ENCODE assay signal across 37 cellular contexts in the genomic region with DNA sequence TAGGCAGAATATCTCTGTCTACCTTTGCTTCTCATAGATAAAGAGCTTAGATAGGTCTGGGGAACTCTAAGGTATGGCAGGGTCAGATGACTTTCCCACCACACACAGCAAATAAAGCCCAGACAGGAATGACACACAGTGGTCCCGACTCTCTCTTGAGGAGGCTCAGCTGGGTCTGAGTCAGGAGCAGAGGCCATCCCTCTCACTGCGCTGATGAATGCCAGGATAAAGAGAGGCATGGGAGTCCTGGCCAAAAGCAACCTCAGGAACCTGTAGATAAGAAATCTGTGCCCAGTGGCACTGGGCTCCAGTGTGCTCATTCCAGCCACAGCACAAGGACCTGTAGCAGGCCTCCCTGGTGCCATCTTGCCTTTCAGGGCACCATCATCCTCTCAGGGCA.
"Had no signal": no experiment of that assay in that cellular context is flagged by ENCODE, and none has a peak within 500 bp of the region (broad histone marks: within the 10 kb centered on the region; RNA-seq: fewer than 3 reads in every experiment).

No MANE protein-coding gene starts in this region.

- H3K36me3 ChIP-seq: ascending aorta, Peyer's patch, WERI-Rb-1 had no signal

- H3K27me3 Mint-ChIP-seq: activated CD8-positive, alpha-beta memory T cell treated with anti-CD3 and anti-CD28 coated beads, Interleukin-2, amount 10 ng/mL, durations not matched to agents 7 days and 5 days; activated naive CD4-positive, alpha-beta T cell treated with anti-CD3 and anti-CD28 coated beads, Interleukin-2, amount 50 U/mL, for 24 hours; activated T-helper 17 cell treated with anti-CD3 and anti-CD28 coated beads, Interleukin-2, amount 50 U/mL, for 72 hours; T-cell had no signal

- H3K9me3 Mint-ChIP-seq: activated CD4-positive, alpha-beta memory T cell treated with anti-CD3 and anti-CD28 coated beads, Interleukin-2, amount 10 ng/mL, durations not matched to agents 7 days and 5 days; activated naive CD4-positive, alpha-beta T cell treated with anti-CD3 and anti-CD28 coated beads, Interleukin-2, amount 50 U/mL, for 24 hours; T-cell had no signal

- DNase-seq: activated CD4-positive, alpha-beta memory T cell treated with anti-CD3 and anti-CD28 coated beads, Interleukin-2, amount 10 ng/mL, durations not matched to agents 7 days and 5 days; activated CD4-positive, alpha-beta T cell treated with anti-CD3 and anti-CD28 coated beads for 1 hour; activated CD4-positive, alpha-beta T cell treated with anti-CD3 and anti-CD28 coated beads for 48 hours; activated CD4-positive, CD25-positive, alpha-beta regulatory T cell; activated CD8-positive, alpha-beta memory T cell treated with anti-CD3 and anti-CD28 coated beads for 24 hours; activated CD8-positive, alpha-beta memory T cell treated with anti-CD3 and anti-CD28 coated beads, Interleukin-2, amount 10 ng/mL, durations not matched to agents 7 days and 5 days; activated CD8-positive, alpha-beta memory T cell treated with anti-CD3 and anti-CD28 coated beads, Interleukin-2, amount 50 U/mL, for 48 hours; activated gamma-delta T cell; activated naive CD4-positive, alpha-beta T cell treated with Interleukin-2 at 50 U/mL for 16 hours; activated naive CD8-positive, alpha-beta T cell treated with anti-CD3 and anti-CD28 coated beads, Interleukin-2, amount 10 ng/mL, durations not matched to agents 7 days and 5 days; activated T-cell treated with anti-CD3 and anti-CD28 coated beads, Interleukin-2, amount 50 U/mL, for 72 hours; amygdala; NCI-H1092 treated with DMSO at 0.1 percent for 48 hours; NCI-H1417; NCI-H146; NCI-H187; NCI-H2029 treated with DMSO at 0.1 percent for 48 hours; NCI-H2107; NCI-H2171; NCI-H510A; NCI-H526; NCI-H748 treated with DMSO at 0.1 percent for 48 hours; NK-92 treated with Interleukin-12 subunit alpha and Interleukin-12 subunit beta, amount 100 ng/mL, for 24 hours; PC-3; Peyer's patch; RPMI8226; SIG-M5; T-cell; T-helper 2 cell; T-helper 9 cell; WERI-Rb-1 had no signal

- H3K27ac ChIP-seq: ascending aorta, Peyer's patch, WERI-Rb-1 had no signal

- H3K4me3 Mint-ChIP-seq: activated CD4-positive, alpha-beta memory T cell treated with anti-CD3 and anti-CD28 coated beads, Interleukin-2, amount 10 ng/mL, durations not matched to agents 7 days and 5 days; activated CD8-positive, alpha-beta memory T cell treated with anti-CD3 and anti-CD28 coated beads, Interleukin-2, amount 10 ng/mL, durations not matched to agents 7 days and 5 days; activated naive CD4-positive, alpha-beta T cell treated with anti-CD3 and anti-CD28 coated beads, Interleukin-2, amount 50 U/mL, for 24 hours; activated naive CD8-positive, alpha-beta T cell treated with anti-CD3 and anti-CD28 coated beads, Interleukin-2, amount 10 ng/mL, durations not matched to agents 7 days and 5 days; activated T-cell treated with anti-CD3 and anti-CD28 coated beads, Interleukin-2, amount 50 U/mL, for 72 hours; activated T-helper 17 cell treated with anti-CD3 and anti-CD28 coated beads, Interleukin-2, amount 50 U/mL, for 72 hours; T-cell had no signal

- H3K27me3 ChIP-seq: ascending aorta, Peyer's patch had no signal

- ATAC-seq: activated CD8-positive, alpha-beta memory T cell treated with anti-CD3 and anti-CD28 coated beads, Interleukin-2, amount 10 ng/mL, durations not matched to agents 7 days and 5 days; activated T-cell treated with anti-CD3 and anti-CD28 coated beads, Interleukin-2, amount 50 U/mL, for 72 hours; activated T-helper 17 cell treated with anti-CD3 and anti-CD28 coated beads, Interleukin-2, amount 50 U/mL, for 72 hours; K562; PC-3; Right ventricle myocardium inferior; SK-N-SH treated with all-trans-retinoic acid at 6 μM for 48 hours; T-cell had no signal

- H3K36me3 Mint-ChIP-seq: activated CD8-positive, alpha-beta memory T cell treated with anti-CD3 and anti-CD28 coated beads, Interleukin-2, amount 10 ng/mL, durations not matched to agents 7 days and 5 days; activated naive CD4-positive, alpha-beta T cell treated with anti-CD3 and anti-CD28 coated beads, Interleukin-2, amount 50 U/mL, for 24 hours; activated naive CD8-positive, alpha-beta T cell treated with anti-CD3 and anti-CD28 coated beads, Interleukin-2, amount 10 ng/mL, durations not matched to agents 7 days and 5 days; T-cell had no signal

- H3K4me1 ChIP-seq: ascending aorta had no signal

- H3K9me3 ChIP-seq: ascending aorta, Peyer's patch had no signal

- H3K4me3 ChIP-seq: ascending aorta, K562, Peyer's patch had no signal

- H3K27ac Mint-ChIP-seq: activated CD4-positive, alpha-beta memory T cell treated with anti-CD3 and anti-CD28 coated beads, Interleukin-2, amount 10 ng/mL, durations not matched to agents 7 days and 5 days; activated CD8-positive, alpha-beta memory T cell treated with anti-CD3 and anti-CD28 coated beads, Interleukin-2, amount 10 ng/mL, durations not matched to agents 7 days and 5 days; activated naive CD4-positive, alpha-beta T cell treated with anti-CD3 and anti-CD28 coated beads, Interleukin-2, amount 50 U/mL, for 24 hours; activated naive CD8-positive, alpha-beta T cell treated with anti-CD3 and anti-CD28 coated beads, Interleukin-2, amount 10 ng/mL, durations not matched to agents 7 days and 5 days; activated T-cell treated with anti-CD3 and anti-CD28 coated beads, Interleukin-2, amount 50 U/mL, for 72 hours; activated T-helper 17 cell treated with anti-CD3 and anti-CD28 coated beads, Interleukin-2, amount 50 U/mL, for 72 hours; T-cell had no signal
